ENCODE assay signal across 9 cellular contexts in the genomic region with DNA sequence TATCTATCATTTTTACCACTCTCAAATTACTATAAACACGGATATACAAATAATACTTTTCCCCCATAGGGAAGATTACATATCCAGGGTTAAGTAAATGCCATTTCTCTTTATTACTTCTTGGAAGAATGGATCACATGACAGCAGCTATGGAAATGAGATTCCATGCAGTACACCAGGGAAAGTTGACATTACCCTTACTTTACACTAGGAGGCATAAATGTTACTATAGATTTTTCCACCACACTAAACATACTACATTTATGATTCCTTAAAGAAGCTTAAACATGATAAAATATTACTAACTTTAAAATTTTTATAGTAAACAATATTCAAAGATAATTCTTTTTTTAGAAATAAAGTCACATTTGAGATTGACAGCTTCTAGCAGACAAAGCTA.
DNase-seq lines count a peak whose midpoint lies in the region; ATAC-seq and TF ChIP-seq lines count a peak whose summit lies in the region.
"Had no signal": no experiment of that assay in that cellular context is flagged by ENCODE, and none has a peak within 500 bp of the region (broad histone marks: within the 10 kb centered on the region; RNA-seq: fewer than 3 reads in every experiment).

No MANE protein-coding gene starts in this region.

- peak; percentile 58 for ATAC-seq in GM18870 (IDR thresholded peaks at IDR 0.05; ENCODE audit: unreplicated experiment)
- ATAC-seq in HG03439 (IDR thresholded peaks at IDR 0.05; ENCODE audit: unreplicated experiment): no peak

- DNase-seq in LHCN-M2 (ENCODE audit: low read depth) (peak; percentile 52), cardiac fibroblast (ENCODE audit: low read depth in 2 of 2) (peak; percentile 64 to 67), progenitor cell of endocrine pancreas (ENCODE audit: low spot score, unreplicated experiment) (no peak), immature natural killer cell (no peak), NCI-H1048 (lab: John Stamatoyannopoulos, UW) (no peak)
- DNase-seq: nucleus accumbens had no signal

- H3K4me3 ChIP-seq in cardiac fibroblast (replicated peaks in 1 of 2; ENCODE audit: low read depth in 2 of 2, low read length in 2 of 2): no peak overlapping the region
- H3K4me3 ChIP-seq: SJSA1 had no signal

- H3K36me3 Mint-ChIP-seq in progenitor cell of endocrine pancreas (ENCODE audit: insufficient read depth) (peaks cover 2% of the 10 kb centered on the region), immature natural killer cell (no peaks in the 10 kb centered on the region)

- H3K4me1 Mint-ChIP-seq in progenitor cell of endocrine pancreas (ENCODE audit: low read depth) (peaks cover 2% of the 10 kb centered on the region), immature natural killer cell (no peaks in the 10 kb centered on the region)

- H3K27me3 Mint-ChIP-seq in progenitor cell of endocrine pancreas: no peaks in the 10 kb centered on the region
- peaks cover 0 to 2% (median 0%) of the 10 kb centered on the region in 3 donors for H3K27me3 Mint-ChIP-seq in immature natural killer cell (ENCODE audit: low read depth in 3 of 3)

- H3K27ac Mint-ChIP-seq in progenitor cell of endocrine pancreas: no peak overlapping the region
- no peak overlapping the region for H3K27ac Mint-ChIP-seq in immature natural killer cell

- H3K4me3 Mint-ChIP-seq in progenitor cell of endocrine pancreas (ENCODE audit: low read depth) (no peak overlapping the region), immature natural killer cell (no peak overlapping the region)

- H3K9me3 Mint-ChIP-seq in progenitor cell of endocrine pancreas (ENCODE audit: low read depth) (peaks cover 18% of the 10 kb centered on the region), immature natural killer cell (peaks cover 0 to 42% (median 2%) of the 10 kb centered on the region in 6 donors)

- TF ChIP-seq CTCF in cardiac fibroblast (IDR thresholded peaks at IDR 0.05; ENCODE audit: low read depth, low read length) (peak; percentile 51), progenitor cell of endocrine pancreas (IDR thresholded peaks at IDR 0.05; ENCODE audit: unreplicated experiment) (peak; percentile 51)

Comparison
In these comparisons a context has a peak if more than half of its experiments do, and no peak if none do; other contexts are left out.
1. DNase-seq: peak in LHCN-M2 (single experiment) and cardiac fibroblast (2 of 2); none in progenitor cell of endocrine pancreas (single experiment), immature natural killer cell (0 of 3) and NCI-H1048 (single experiment).